28 cellular contexts compared by ENCODE assay signal in the genomic region with DNA sequence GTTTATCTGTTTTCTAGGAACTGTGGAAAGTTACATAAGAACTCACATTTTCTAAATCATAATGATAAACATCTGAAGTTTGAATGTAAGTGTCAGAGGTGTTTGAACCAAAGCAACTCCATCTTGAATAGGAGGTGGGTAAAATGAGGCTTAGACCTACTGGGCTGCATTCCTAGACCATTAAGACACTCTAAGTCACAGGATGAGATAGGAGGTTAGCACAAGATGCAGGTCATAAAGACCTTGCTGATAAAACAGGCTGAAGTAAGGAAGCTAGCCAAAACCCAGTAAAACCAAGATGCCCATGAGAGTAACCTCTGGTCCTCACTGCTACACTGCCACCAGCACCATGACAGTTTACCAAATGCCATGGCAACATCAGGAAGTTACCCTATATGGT.
"Had no signal": no experiment of that assay in that cellular context is flagged by ENCODE, and none has a peak within 500 bp of the region (broad histone marks: within the 10 kb centered on the region; RNA-seq: fewer than 3 reads in every experiment).

No MANE protein-coding gene starts in this region.

- H3K27me3 ChIP-seq: colonic mucosa, dorsolateral prefrontal cortex, esophagus muscularis mucosa, foreskin keratinocyte, gastrocnemius medialis, gastroesophageal sphincter, heart left ventricle, heart right ventricle had no signal

- H3K27me3 Mint-ChIP-seq: dendritic cell treated with granulocyte-macrophage colony-stimulating factor and Interleukin-4, amounts not matched to agents 40 ng/mL and 50 ng/mL, for 4 days; effector memory CD8-positive, alpha-beta T cell had no signal

- ATAC-seq: effector memory CD8-positive, alpha-beta T cell; esophagus mucosa; foreskin keratinocyte; gastrocnemius medialis; gastroesophageal sphincter; heart left ventricle; heart right ventricle had no signal

- H3K9me3 ChIP-seq: colonic mucosa, esophagus muscularis mucosa, gastrocnemius medialis, gastroesophageal sphincter, heart left ventricle had no signal

- H3K4me3 Mint-ChIP-seq: dendritic cell treated with granulocyte-macrophage colony-stimulating factor and Interleukin-4, amounts not matched to agents 40 ng/mL and 50 ng/mL, for 4 days; effector memory CD8-positive, alpha-beta T cell; endodermal cell had no signal

- H3K4me3 ChIP-seq: colonic mucosa, coronary artery, dorsolateral prefrontal cortex, esophagus muscularis mucosa, gastrocnemius medialis, gastroesophageal sphincter, heart left ventricle, heart right ventricle had no signal

- H3K9me3 Mint-ChIP-seq: dendritic cell treated with granulocyte-macrophage colony-stimulating factor and Interleukin-4, amounts not matched to agents 40 ng/mL and 50 ng/mL, for 4 days; effector memory CD8-positive, alpha-beta T cell had no signal

- H3K27ac Mint-ChIP-seq: dendritic cell treated with granulocyte-macrophage colony-stimulating factor and Interleukin-4, amounts not matched to agents 40 ng/mL and 50 ng/mL, for 4 days; effector memory CD8-positive, alpha-beta T cell; endodermal cell had no signal

- DNase-seq: colonic mucosa; cortex of kidney; dermis blood vessel endothelial cell; dorsolateral prefrontal cortex; effector CD4-positive, alpha-beta T cell; effector CD8-positive, alpha-beta T cell; effector memory CD4-positive, alpha-beta T cell; effector memory CD8-positive, alpha-beta T cell; endodermal cell; erythroblast; foreskin fibroblast; foreskin keratinocyte; foreskin melanocyte; gastrocnemius medialis; glutamatergic neuron; head of caudate nucleus; heart left ventricle; heart right ventricle had no signal

- H3K27ac ChIP-seq: colonic mucosa, coronary artery, dorsolateral prefrontal cortex, epithelial cell of prostate, esophagus muscularis mucosa, foreskin keratinocyte, gastrocnemius medialis, gastroesophageal sphincter, heart left ventricle, heart right ventricle had no signal

- H3K4me1 ChIP-seq: colonic mucosa, esophagus muscularis mucosa, foreskin keratinocyte, gastrocnemius medialis, gastroesophageal sphincter, heart left ventricle, heart right ventricle had no signal

- FAIRE-seq: colon, endometrium, endothelial cell of umbilical vein, frontal cortex had no signal

- H3K36me3 ChIP-seq: colonic mucosa had no signal
